Comparison of ENCODE assay signal across 10 cellular contexts in the genomic region with DNA sequence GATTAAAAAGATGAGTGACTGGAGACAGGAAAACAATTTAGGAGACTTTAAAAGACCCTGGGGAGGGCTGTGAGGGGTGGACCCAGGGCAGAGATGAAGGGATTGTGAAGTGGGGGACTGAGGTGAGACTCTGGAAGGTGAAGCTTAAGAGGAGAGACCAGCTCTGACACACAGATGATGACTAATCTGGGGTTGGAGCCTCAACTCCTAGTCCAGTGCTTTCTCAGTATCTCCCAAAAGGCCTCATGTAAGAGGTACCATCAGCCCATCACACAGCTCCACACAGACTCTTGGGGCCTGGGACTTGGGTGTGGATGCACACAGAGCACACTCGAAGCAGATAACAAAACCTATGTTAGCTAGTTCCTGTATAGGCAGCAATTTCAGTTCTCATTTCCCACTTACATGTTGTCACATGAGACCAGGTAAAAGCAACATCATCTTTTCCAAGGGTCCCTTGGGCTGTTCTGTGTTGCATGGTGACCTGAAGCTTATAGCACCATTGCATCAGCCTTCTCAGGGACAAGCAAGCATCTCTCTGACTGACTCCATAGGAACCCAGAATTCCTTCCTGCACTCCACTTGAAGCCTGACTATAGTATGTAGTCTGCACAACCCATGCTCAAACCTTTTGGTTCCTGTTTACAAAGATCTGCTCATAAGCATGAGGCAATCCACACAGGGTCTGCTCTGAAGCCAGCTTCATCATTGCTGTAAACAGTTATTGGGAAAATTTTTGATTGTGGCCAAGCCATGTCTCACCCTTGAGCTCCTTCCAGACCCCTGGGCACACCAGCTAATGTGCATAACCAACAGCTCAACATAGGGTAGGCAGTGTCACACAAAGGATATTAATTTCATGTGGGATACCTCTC.
DNase-seq lines count a peak whose midpoint lies in the region; ATAC-seq and TF ChIP-seq lines count a peak whose summit lies in the region.
"Had no signal": no experiment of that assay in that cellular context is flagged by ENCODE, and none has a peak within 500 bp of the region (broad histone marks: within the 10 kb centered on the region; RNA-seq: fewer than 3 reads in every experiment).

No MANE protein-coding gene starts in this region.

- H3K4me2 ChIP-seq in OCI-LY7 (ENCODE audit: low read length): peak overlapping the region; percentile 30

- no TSS peak for BruUV-seq in OCI-LY7 (replicated peaks; lab: Mats Ljungman, UMichigan)

- WGBS in aorta, 2 donors: 83 to 86% methylated on average over 1 of the region's 1 CpG

- peak overlapping the region; percentile 29 for H3K27ac ChIP-seq in OCI-LY7 (ENCODE audit: low read depth, low read length, poor library complexity, severe bottlenecking)
- H3K27ac ChIP-seq in aorta (ENCODE audit: low read depth in 1 of 2, low read length in 2 of 2): no peak overlapping the region
- no peak overlapping the region for H3K27ac ChIP-seq in coronary artery
- H3K27ac ChIP-seq: ovary had no signal

- ATAC-seq in Right ventricle myocardium superior (ENCODE audit: poor library complexity) (peak; percentile 29), HG02798 (IDR thresholded peaks at IDR 0.05; ENCODE audit: poor library complexity, unreplicated experiment) (peak; percentile 68), aorta (ENCODE audit: low FRiP score) (peak; percentile 29)
- ATAC-seq: effector memory CD8-positive, alpha-beta T cell had no signal

- H3K4me1 ChIP-seq in OCI-LY7 (ENCODE audit: insufficient read depth, low read length, poor library complexity, severe bottlenecking): peaks cover 31% of the 10 kb centered on the region
- H3K4me1 ChIP-seq in aorta (ENCODE audit: control insufficient read depth in 1 of 2, insufficient read depth in 2 of 2, low read length in 2 of 2): no peaks in the 10 kb centered on the region

- DNase-seq in Right ventricle myocardium superior (no peak), cardiac septum (ENCODE audit: low spot score) (no peak), OCI-LY7 (ENCODE audit: low spot score) (peak; percentile 58), aorta (no peak), NCI-H1436 treated with DMSO at 0.1 percent for 48 hours (lab: John Stamatoyannopoulos, UW) (no peak), hypothalamus (lab: John Stamatoyannopoulos, UW) (no peak), coronary artery (ENCODE audit: low spot score) (no peak)
- DNase-seq: effector memory CD8-positive, alpha-beta T cell; ovary had no signal

- TF ChIP-seq CTCF in OCI-LY7 (conservative IDR thresholded peaks at IDR 0.05; ENCODE audit: low read length): no peak
- TF ChIP-seq CTCF in coronary artery (IDR thresholded peaks at IDR 0.05): no peak

- POLR2A ChIA-PET in OCI-LY7 (lab: Charles Lee): interaction anchor here (0.9 to 6.0 kb wide), 29 partner anchors 8 to 229 kb away, joined by 3 to 121 read pairs (median 6); no protein-coding TSS in a partner anchor

- no peak overlapping the region for H3K4me3 ChIP-seq in OCI-LY7 (ENCODE audit: low read depth, low read length, poor library complexity, severe bottlenecking)
- H3K4me3 ChIP-seq in aorta (ENCODE audit: low read length in 2 of 2): no peak overlapping the region
- no peak overlapping the region for H3K4me3 ChIP-seq in coronary artery
- H3K4me3 ChIP-seq: ovary had no signal

- no peaks in the 10 kb centered on the region for H3K36me3 ChIP-seq in OCI-LY7 (ENCODE audit: insufficient read depth, low read length)
- no peaks in the 10 kb centered on the region for H3K36me3 ChIP-seq in aorta (ENCODE audit: control insufficient read depth in 1 of 2, insufficient read depth in 2 of 2, low read length in 1 of 2)
- H3K36me3 ChIP-seq: ovary had no signal

- H2AFZ ChIP-seq in OCI-LY7 (ENCODE audit: low read length): peak overlapping the region; percentile 77

- no peaks in the 10 kb centered on the region for H4K20me1 ChIP-seq in OCI-LY7 (ENCODE audit: insufficient read depth, low read length)

- H3K9me2 ChIP-seq in OCI-LY7 (ENCODE audit: insufficient read depth, low read length): no peaks in the 10 kb centered on the region

- intact Hi-C loops in Right ventricle myocardium superior (cut with DNase I) (no loop called here), cardiac septum (cut with DNase I) (no loop called here), OCI-LY7 (cut with micrococcal nuclease; ENCODE audit: unreplicated experiment) (loop anchor here (2.0 kb wide), 2 partner anchors 61 to 87 kb away; no protein-coding TSS in a partner anchor), aorta (cut with DNase I) (no loop called here)

- H3K27me3 ChIP-seq in aorta (ENCODE audit: control insufficient read depth in 1 of 2, insufficient read depth in 2 of 2, low read length in 1 of 2): no peaks in the 10 kb centered on the region
- H3K27me3 ChIP-seq: ovary had no signal

- no peaks in the 10 kb centered on the region for H3K79me2 ChIP-seq in OCI-LY7 (ENCODE audit: insufficient read depth, low read depth, low read length)

- CTCF ChIA-PET in OCI-LY7 (lab: Charles Lee; ENCODE audit: unreplicated experiment): interaction anchor here (0.9 to 1.6 kb wide), 4 partner anchors 9 to 76 kb away, joined by 3 read pairs; no protein-coding TSS in a partner anchor

- H3K9me3 ChIP-seq in OCI-LY7 (ENCODE audit: low read length) (no peaks in the 10 kb centered on the region), aorta (ENCODE audit: control insufficient read depth, low read length) (no peaks in the 10 kb centered on the region)
- H3K9me3 ChIP-seq: ovary had no signal
